24 cellular contexts compared by ENCODE assay signal in genomic region chr14:92969470-92970232, GRCh38. TPM values are rescaled to one million over a fixed set of nuclear protein-coding genes. Genes with fewer than 3 reads are reported as not detected.
A peak's percentile ranks its signal among the peaks of the same experiment; 100 is the strongest.
DNase-seq lines count a peak whose midpoint lies in the region; ATAC-seq, FAIRE-seq and TF ChIP-seq lines count a peak whose summit lies in the region.
"Had no signal": no experiment of that assay in that cellular context is flagged by ENCODE, and none has a peak within 500 bp of the region (broad histone marks: within the 10 kb centered on the region; RNA-seq: fewer than 3 reads in every experiment).

No MANE protein-coding gene starts in this region.

- FAIRE-seq in frontal cortex (lab: Jason Lieb, UNC), result no peak
- FAIRE-seq: A549, bronchial epithelial cell had no signal

- H3K27ac ChIP-seq in angular gyrus (ENCODE audit: low read depth, low read length) (peak overlapping the region; percentile 31), spleen (peak overlapping the region in 5 of 8 donors; percentile 5 to 67 (median 34))
- H3K27ac ChIP-seq: A549 had no signal

- peaks cover 0 to 49% (median 5%) of the 10 kb centered on the region in 6 donors for H3K4me1 ChIP-seq in spleen

- TF ChIP-seq CTCF in spleen (IDR thresholded peaks at IDR 0.05 in 8 of 11, conservative IDR thresholded peaks at IDR 0.05 in 3 of 11), result no peak

- no peaks in the 10 kb centered on the region for H3K27me3 ChIP-seq in spleen (replicated peaks in 1 of 7)
- H3K27me3 ChIP-seq: gastroesophageal sphincter had no signal

- DNase-seq in Right ventricle myocardium superior, result peak; percentile 46
- no peak for DNase-seq in cardiac septum (ENCODE audit: low spot score)
- DNase-seq in kidney tubule cell (ENCODE audit: low spot score), result peak; percentile 64
- DNase-seq in spleen, result peak; percentile 64
- no peak for DNase-seq in SIG-M5 (lab: John Stamatoyannopoulos, UW)
- no peak for DNase-seq in frontal cortex (ENCODE audit: low spot score in 2 of 2)
- no peak for DNase-seq in stimulated activated CD4-positive, alpha-beta T cell treated with anti-CD3 and anti-CD28 coated beads, Interleukin-1b, Interleukin-23, amount 100 ng/mL, for 48 hours
- DNase-seq: activated CD4-positive, alpha-beta T cell treated with anti-CD3 and anti-CD28 coated beads, Interleukin-2, amount 10 ng/mL, durations not matched to agents 7 days and 5 days; activated CD8-positive, alpha-beta memory T cell treated with anti-CD3 and anti-CD28 coated beads, Interleukin-2, amount 50 U/mL, for 4 hours; activated effector memory CD4-positive, alpha-beta T cell treated with Interleukin-2 at 50 U/mL for 16 hours; erythroblast; GDM1; GOT3; NCI-H226; stimulated activated CD4-positive, alpha-beta T cell treated with anti-CD3 and anti-CD28 coated beads, Interleukin-4, amount 100 ng/mL, for 4 hours; T-cell had no signal

- TF ChIP-seq POLR2A in spleen (IDR thresholded peaks at IDR 0.05), result no peak

- no peak for ATAC-seq in Right ventricle myocardium superior (ENCODE audit: poor library complexity)
- ATAC-seq: A549, gastroesophageal sphincter, T-cell had no signal

- H3K4me3 ChIP-seq in spleen, result no peak overlapping the region
- H3K4me3 ChIP-seq: A549, gastroesophageal sphincter, smooth muscle cell had no signal

- H3K36me3 ChIP-seq in spleen, result peaks cover 0 to 29% (median 0%) of the 10 kb centered on the region in 6 donors
- H3K36me3 ChIP-seq: gastroesophageal sphincter had no signal

- peaks cover 0 to 8% (median 0%) of the 10 kb centered on the region in 8 donors for H3K9me3 ChIP-seq in spleen
- H3K9me3 ChIP-seq: A549, gastroesophageal sphincter had no signal

- 75 to 86% (median 76%) methylated on average over 21 to 23 of the region's 23 CpGs for WGBS in spleen, 5 donors

- intact Hi-C loops in Right ventricle myocardium superior (cut with DNase I), result loop anchor here (5.0 kb wide), 1 partner anchor 73 kb away; no protein-coding TSS in a partner anchor
- intact Hi-C loops in cardiac septum (cut with DNase I), result loop anchor here (5.0 kb wide), 3 partner anchors 73 to 168 kb away; partner anchors contain the start of gene ITPK1
- intact Hi-C loops in spleen (cut with DNase I; ENCODE audit: low total_unique reads), result loop anchor here (5.0 kb wide), 1 partner anchor 217 kb away; no protein-coding TSS in a partner anchor

RNA-seq across cellular contexts. Expression of gene CHGA, which starts 46.7 kb away (rescaled TPM):
- total RNA-seq in Right ventricle myocardium superior, result not detected
- total RNA-seq in cardiac septum, result not detected
- not detected for total RNA-seq in spleen
- under 1 TPM in 2 of 3 donors, not detected in 1; 0.09 to 0.20 TPM for polyA plus RNA-seq in spleen
- 39.5 TPM for total RNA-seq in frontal cortex
- total RNA-seq: activated CD4-positive, alpha-beta T cell treated with anti-CD3 and anti-CD28 coated beads, Interleukin-2, amount 10 ng/mL, durations not matched to agents 7 days and 5 days; bronchial epithelial cell; dermis microvascular lymphatic vessel endothelial cell; myocyte; smooth muscle cell had no signal
- polyA plus RNA-seq: BJ, smooth muscle cell had no signal

Comparison
In these comparisons a context has a peak if more than half of its experiments do, and no peak if none do; other contexts are left out.
1. DNase-seq: peak in Right ventricle myocardium superior (single experiment), kidney tubule cell (single experiment) and spleen (single experiment); none in cardiac septum (single experiment), SIG-M5 (single experiment), frontal cortex (0 of 2) and stimulated activated CD4-positive, alpha-beta T cell treated with anti-CD3 and anti-CD28 coated beads, Interleukin-1b, Interleukin-23, amount 100 ng/mL, for 48 hours (single experiment).
2. RNA of gene CHGA, which starts 46.7 kb away (total RNA-seq): 39.5 TPM in frontal cortex (single experiment); not detected in cardiac septum (single experiment), not detected in Right ventricle myocardium superior (single experiment) and not detected in spleen; every median in the first group is over 10 times any median in the second.